In the genomic region with DNA sequence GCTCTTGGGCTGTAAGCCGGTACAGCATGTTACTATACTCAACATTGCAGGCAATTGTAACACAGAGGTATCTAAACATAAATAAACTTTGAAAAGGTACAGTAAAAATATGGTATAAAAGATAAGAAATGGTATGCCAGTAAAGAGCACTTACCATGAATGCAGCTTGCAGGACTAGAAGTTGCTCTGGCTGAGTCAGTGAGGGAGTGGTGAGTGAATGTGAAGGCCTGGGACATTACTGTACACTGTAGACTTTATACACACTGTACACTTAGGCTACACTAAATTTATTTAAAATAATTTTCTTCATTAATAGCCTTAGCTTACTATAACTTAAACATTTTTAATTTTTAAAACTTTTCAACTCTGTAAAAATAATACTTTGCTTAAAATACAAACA, we compare ENCODE assay signal across 1 cellular context.
TF ChIP-seq lines count a peak whose summit lies in the region.

No MANE protein-coding gene starts in this region.

TF ChIP-seq in HepG2, 621 proteins besides CTCF, POLR2A, EP300 and RAD21 (continued from another document):
- TF ChIP-seq, protein P1, sequence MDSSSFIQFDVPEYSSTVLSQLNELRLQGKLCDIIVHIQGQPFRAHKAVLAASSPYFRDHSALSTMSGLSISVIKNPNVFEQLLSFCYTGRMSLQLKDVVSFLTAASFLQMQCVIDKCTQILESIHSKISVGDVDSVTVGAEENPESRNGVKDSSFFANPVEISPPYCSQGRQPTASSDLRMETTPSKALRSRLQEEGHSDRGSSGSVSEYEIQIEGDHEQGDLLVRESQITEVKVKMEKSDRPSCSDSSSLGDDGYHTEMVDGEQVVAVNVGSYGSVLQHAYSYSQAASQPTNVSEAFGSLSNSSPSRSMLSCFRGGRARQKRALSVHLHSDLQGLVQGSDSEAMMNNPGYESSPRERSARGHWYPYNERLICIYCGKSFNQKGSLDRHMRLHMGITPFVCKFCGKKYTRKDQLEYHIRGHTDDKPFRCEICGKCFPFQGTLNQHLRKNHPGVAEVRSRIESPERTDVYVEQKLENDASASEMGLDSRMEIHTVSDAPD (CRISPR knock-in tag; IDR thresholded peaks at IDR 0.05) = no peak
- no peak for TF ChIP-seq TEAD2 (CRISPR knock-in tag; IDR thresholded peaks at IDR 0.05)
- TF ChIP-seq, protein P2, sequence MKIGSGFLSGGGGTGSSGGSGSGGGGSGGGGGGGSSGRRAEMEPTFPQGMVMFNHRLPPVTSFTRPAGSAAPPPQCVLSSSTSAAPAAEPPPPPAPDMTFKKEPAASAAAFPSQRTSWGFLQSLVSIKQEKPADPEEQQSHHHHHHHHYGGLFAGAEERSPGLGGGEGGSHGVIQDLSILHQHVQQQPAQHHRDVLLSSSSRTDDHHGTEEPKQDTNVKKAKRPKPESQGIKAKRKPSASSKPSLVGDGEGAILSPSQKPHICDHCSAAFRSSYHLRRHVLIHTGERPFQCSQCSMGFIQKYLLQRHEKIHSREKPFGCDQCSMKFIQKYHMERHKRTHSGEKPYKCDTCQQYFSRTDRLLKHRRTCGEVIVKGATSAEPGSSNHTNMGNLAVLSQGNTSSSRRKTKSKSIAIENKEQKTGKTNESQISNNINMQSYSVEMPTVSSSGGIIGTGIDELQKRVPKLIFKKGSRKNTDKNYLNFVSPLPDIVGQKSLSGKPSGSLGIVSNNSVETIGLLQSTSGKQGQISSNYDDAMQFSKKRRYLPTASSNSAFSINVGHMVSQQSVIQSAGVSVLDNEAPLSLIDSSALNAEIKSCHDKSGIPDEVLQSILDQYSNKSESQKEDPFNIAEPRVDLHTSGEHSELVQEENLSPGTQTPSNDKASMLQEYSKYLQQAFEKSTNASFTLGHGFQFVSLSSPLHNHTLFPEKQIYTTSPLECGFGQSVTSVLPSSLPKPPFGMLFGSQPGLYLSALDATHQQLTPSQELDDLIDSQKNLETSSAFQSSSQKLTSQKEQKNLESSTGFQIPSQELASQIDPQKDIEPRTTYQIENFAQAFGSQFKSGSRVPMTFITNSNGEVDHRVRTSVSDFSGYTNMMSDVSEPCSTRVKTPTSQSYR (CRISPR knock-in tag; IDR thresholded peaks at IDR 0.05; ENCODE audit: borderline replicate concordance) = no peak
- TF ChIP-seq, protein P3, sequence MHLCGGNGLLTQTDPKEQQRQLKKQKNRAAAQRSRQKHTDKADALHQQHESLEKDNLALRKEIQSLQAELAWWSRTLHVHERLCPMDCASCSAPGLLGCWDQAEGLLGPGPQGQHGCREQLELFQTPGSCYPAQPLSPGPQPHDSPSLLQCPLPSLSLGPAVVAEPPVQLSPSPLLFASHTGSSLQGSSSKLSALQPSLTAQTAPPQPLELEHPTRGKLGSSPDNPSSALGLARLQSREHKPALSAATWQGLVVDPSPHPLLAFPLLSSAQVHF (CRISPR knock-in tag; IDR thresholded peaks at IDR 0.05) = no peak
- TF ChIP-seq, protein P4, sequence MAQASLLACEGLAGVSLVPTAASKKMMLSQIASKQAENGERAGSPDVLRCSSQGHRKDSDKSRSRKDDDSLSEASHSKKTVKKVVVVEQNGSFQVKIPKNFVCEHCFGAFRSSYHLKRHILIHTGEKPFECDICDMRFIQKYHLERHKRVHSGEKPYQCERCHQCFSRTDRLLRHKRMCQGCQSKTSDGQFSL (CRISPR knock-in tag; IDR thresholded peaks at IDR 0.05) = no peak
TF ChIP-seq in HepG2: peak in this region for 0.
